20 cellular contexts compared by ENCODE assay signal in the genomic region with DNA sequence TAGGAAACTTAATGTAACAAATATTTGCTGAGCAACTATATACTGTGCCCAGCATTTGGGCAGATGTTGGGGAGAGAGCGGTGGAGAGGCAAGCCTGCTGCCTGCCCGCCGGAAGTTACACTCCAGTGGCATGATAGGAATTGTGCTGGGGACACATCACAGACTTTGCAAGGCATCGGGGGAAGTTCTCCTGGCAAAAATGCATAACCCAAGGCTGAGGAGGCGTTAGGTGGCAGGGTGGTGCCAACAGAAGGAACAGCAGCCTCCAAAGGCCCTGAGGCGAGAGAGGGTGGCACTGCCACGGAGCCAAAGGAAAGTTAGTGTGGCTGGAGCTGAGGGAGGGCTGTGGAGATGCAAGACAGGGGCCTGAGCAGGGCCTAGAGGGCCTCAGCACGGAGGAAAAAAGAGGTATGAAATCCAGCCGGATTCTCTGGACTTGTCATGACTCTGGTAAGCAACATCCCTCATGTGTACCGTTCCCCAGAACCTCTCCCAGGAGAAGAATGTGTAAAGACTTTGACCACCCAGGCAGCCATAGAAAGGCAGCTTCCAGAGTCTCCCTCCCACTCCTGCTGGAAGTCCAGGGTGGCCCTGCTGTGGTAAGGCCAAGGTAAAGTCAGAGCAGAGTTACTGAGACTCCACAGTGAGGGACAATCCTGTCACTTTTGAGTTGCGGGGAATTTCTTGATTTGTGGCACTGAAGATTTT.
DNase-seq lines count a peak whose midpoint lies in the region; ATAC-seq, FAIRE-seq and TF ChIP-seq lines count a peak whose summit lies in the region.
"Had no signal": no experiment of that assay in that cellular context is flagged by ENCODE, and none has a peak within 500 bp of the region (broad histone marks: within the 10 kb centered on the region; RNA-seq: fewer than 3 reads in every experiment).

No MANE protein-coding gene starts in this region.

- TF ChIP-seq POLR2A in heart left ventricle (IDR thresholded peaks at IDR 0.05): no peak

- ATAC-seq in heart left ventricle (peak; percentile 56 to 77 (median 73)), HG03025 (IDR thresholded peaks at IDR 0.05; ENCODE audit: low FRiP score, unreplicated experiment) (no peak)
- no peak for ATAC-seq in activated CD4-positive, CD25-positive, alpha-beta regulatory T cell treated with anti-CD3 and anti-CD28 coated beads, Interleukin-2, amount 50 U/mL, for 24 hours

- H3K9me3 ChIP-seq in WERI-Rb-1 (ENCODE audit: severe bottlenecking): no peaks in the 10 kb centered on the region
- H3K9me3 ChIP-seq in heart left ventricle: peaks cover 0 to 8% (median 0%) of the 10 kb centered on the region in 12 donors
- no peaks in the 10 kb centered on the region for H3K9me3 ChIP-seq in small intestine (ENCODE audit: control insufficient read depth, low read depth)
- H3K9me3 ChIP-seq: colonic mucosa, esophagus squamous epithelium, MG63 had no signal

- H3K4me3 ChIP-seq in WERI-Rb-1 (ENCODE audit: low read depth, low read length): no peak overlapping the region
- H3K4me3 ChIP-seq in heart left ventricle: no peak overlapping the region
- no peak overlapping the region for H3K4me3 ChIP-seq in small intestine (ENCODE audit: low read depth in 1 of 2, low read length in 2 of 2)
- H3K4me3 ChIP-seq: colonic mucosa, esophagus squamous epithelium, MG63, spleen had no signal

- DNase-seq in GM03348 (ENCODE audit: low spot score): peak; percentile 39
- DNase-seq in WERI-Rb-1: no peak
- DNase-seq in heart left ventricle: peak in 1 of 5 donors; percentile 31
- DNase-seq in small intestine: peak; percentile 13
- DNase-seq in NK-92 treated with Interleukin-12 subunit alpha and Interleukin-12 subunit beta, amount 100 ng/mL, for 24 hours (lab: John Stamatoyannopoulos, UW): no peak
- DNase-seq: activated CD8-positive, alpha-beta memory T cell treated with anti-CD3 and anti-CD28 coated beads, Interleukin-2, amount 50 U/mL, for 48 hours; amniotic stem cell; CD4-positive, CD25-positive, alpha-beta regulatory T cell; colonic mucosa; esophagus squamous epithelium; mesenchymal stem cell; NCI-H187 treated with DMSO at 0.1 percent for 48 hours; NCI-H524; occipital lobe; spleen had no signal

- no peaks in the 10 kb centered on the region for H3K27me3 ChIP-seq in WERI-Rb-1 (ENCODE audit: insufficient read depth, low read depth, severe bottlenecking)
- H3K27me3 ChIP-seq in heart left ventricle: no peaks in the 10 kb centered on the region
- no peaks in the 10 kb centered on the region for H3K27me3 ChIP-seq in small intestine (ENCODE audit: control insufficient read depth in 2 of 2, insufficient read depth in 2 of 2, low read length in 2 of 2)
- H3K27me3 ChIP-seq: colonic mucosa, esophagus squamous epithelium, MG63, spleen had no signal

- H3K4me1 ChIP-seq in heart left ventricle (peaks cover 0 to 17% (median 3%) of the 10 kb centered on the region in 12 donors), small intestine (ENCODE audit: control insufficient read depth in 2 of 2, insufficient read depth in 1 of 2, low read depth in 1 of 2, low read length in 1 of 2) (peaks cover 0 to 2% of the 10 kb centered on the region in 2 donors)
- H3K4me1 ChIP-seq: colonic mucosa had no signal

- intact Hi-C loops in heart left ventricle (cut with DNase I): no loop called here

- H3K27ac ChIP-seq in WERI-Rb-1 (peak overlapping the region; percentile 79), heart left ventricle (peak overlapping the region in 1 of 12 donors; percentile 13), small intestine (ENCODE audit: low read depth in 1 of 2, low read length in 1 of 2) (no peak overlapping the region)
- H3K27ac ChIP-seq: colonic mucosa, esophagus squamous epithelium, spleen had no signal

- TF ChIP-seq CTCF in WERI-Rb-1 (IDR thresholded peaks at IDR 0.05; ENCODE audit: low read depth, low read length) (no peak), heart left ventricle (IDR thresholded peaks at IDR 0.05) (no peak)

- no peak for FAIRE-seq in small intestine (lab: Jason Lieb, UNC)
- FAIRE-seq: GM12892, HTR-8/SVneo had no signal

- WGBS in heart left ventricle, 4 donors: 62 to 71% (median 69%) methylated on average over 11 of the region's 11 CpGs
- WGBS in small intestine, 3 donors: 85 to 87% (median 86%) methylated on average over 11 of the region's 11 CpGs

- H3K36me3 ChIP-seq in WERI-Rb-1 (peaks cover 7% of the 10 kb centered on the region; the same call in 1 of the 2 replicates), heart left ventricle (peaks cover 0 to 39% (median 32%) of the 10 kb centered on the region in 9 donors), small intestine (ENCODE audit: control insufficient read depth in 2 of 2, insufficient read depth in 2 of 2, low read length in 2 of 2) (peaks cover 2 to 3% of the 10 kb centered on the region in 2 donors)
- H3K36me3 ChIP-seq: colonic mucosa, MG63 had no signal

Comparison
In these comparisons a context has a peak if more than half of its experiments do, and no peak if none do; other contexts are left out.
1. DNase-seq: peak in GM03348 (single experiment) and small intestine (single experiment); none in WERI-Rb-1 (single experiment) and NK-92 treated with Interleukin-12 subunit alpha and Interleukin-12 subunit beta, amount 100 ng/mL, for 24 hours (single experiment).
2. ATAC-seq: peak in heart left ventricle (4 of 4); none in activated CD4-positive, CD25-positive, alpha-beta regulatory T cell treated with anti-CD3 and anti-CD28 coated beads, Interleukin-2, amount 50 U/mL, for 24 hours (0 of 2) and HG03025 (single experiment).